In genomic region chr14:106620368-106620767, GRCh38 we compare ENCODE assay signal across 25 cellular contexts.
"Had no signal": no experiment of that assay in that cellular context is flagged by ENCODE, and none has a peak within 500 bp of the region (broad histone marks: within the 10 kb centered on the region; RNA-seq: fewer than 3 reads in every experiment).

No MANE protein-coding gene starts in this region.

- H3K4me1 ChIP-seq: colonic mucosa, esophagus squamous epithelium, gastrocnemius medialis, heart right ventricle, left lung, lower lobe of right lung had no signal

- H3K36me3 ChIP-seq: colonic mucosa, esophagus squamous epithelium, gastrocnemius medialis, heart right ventricle, left lung, lower lobe of right lung had no signal

- H3K27ac ChIP-seq: colonic mucosa, epithelial cell of prostate, esophagus squamous epithelium, gastrocnemius medialis, heart right ventricle, lower lobe of right lung had no signal

- H3K9me3 ChIP-seq: colonic mucosa, esophagus squamous epithelium, gastrocnemius medialis, heart right ventricle, left lung, lower lobe of right lung, mucosa of descending colon had no signal

- FAIRE-seq: endometrium, islet of Langerhans, keratinocyte had no signal

- H3K4me3 ChIP-seq: colonic mucosa, esophagus squamous epithelium, gastrocnemius medialis, heart right ventricle, left lung, lower lobe of right lung, mucosa of descending colon had no signal

- ATAC-seq: effector memory CD8-positive, alpha-beta T cell; esophagus mucosa; gastrocnemius medialis; heart right ventricle; left cardiac atrium; left lung; left ventricle myocardium superior; lower lobe of right lung; mucosa of descending colon had no signal

- DNase-seq: colonic mucosa; cortex of kidney; effector CD8-positive, alpha-beta T cell; effector memory CD8-positive, alpha-beta T cell; endodermal cell; esophagus squamous epithelium; foreskin fibroblast; foreskin melanocyte; gastrocnemius medialis; glutamatergic neuron; head of caudate nucleus; heart right ventricle; hippocampal formation; left cardiac atrium; left lung; left ventricle myocardium superior; lower lobe of right lung; mesenchymal stem cell; mucosa of descending colon; naive B cell had no signal

- H3K27me3 ChIP-seq: colonic mucosa, gastrocnemius medialis had no signal
